ENCODE assay signal across 35 cellular contexts in genomic region chr3:3448468-3448867, GRCh38.
"Had no signal": no experiment of that assay in that cellular context is flagged by ENCODE, and none has a peak within 500 bp of the region (broad histone marks: within the 10 kb centered on the region; RNA-seq: fewer than 3 reads in every experiment).

No MANE protein-coding gene starts in this region.

- H3K9me3 Mint-ChIP-seq: activated CD4-positive, alpha-beta memory T cell treated with anti-CD3 and anti-CD28 coated beads for 36 hours; activated CD4-positive, alpha-beta T cell treated with anti-CD3 and anti-CD28 coated beads, Interleukin-2, amount 10 ng/mL, durations not matched to agents 24 days and 14 days; activated naive CD4-positive, alpha-beta T cell treated with anti-CD3 and anti-CD28 coated beads for 36 hours; activated naive CD4-positive, alpha-beta T cell treated with anti-CD3 and anti-CD28 coated beads, Interleukin-2, amount 50 U/mL, for 24 hours; activated naive CD8-positive, alpha-beta T cell treated with anti-CD3 and anti-CD28 coated beads for 36 hours; activated naive CD8-positive, alpha-beta T cell treated with anti-CD3 and anti-CD28 coated beads, Interleukin-2, amount 50 U/mL, for 24 hours; activated T-helper 1 cell treated with anti-CD3 and anti-CD28 coated beads, Interleukin-12 subunit alpha, Interleukin-12 subunit beta, Interleukin-2, Interleukin-4 antibody, amounts not matched to agents 30 ng/mL and 10 ng/mL and 1 ng/mL, durations not matched to agents 14 hours and 24 hours and 36 hours; activated T-helper 2 cell treated with anti-CD3 and anti-CD28 coated beads, Interferon-gamma antibody, Interleukin-2, Interleukin-4, amounts not matched to agents 10 μg/mL and 5 μg/mL and 100 μg/mL, durations not matched to agents 14 hours and 24 hours and 36 hours; T-helper 2 cell treated with Interferon-gamma antibody and Interleukin-4, amounts not matched to agents 5 μg/mL and 100 μg/mL, for 36 hours had no signal

- ATAC-seq: activated CD4-positive, alpha-beta T cell treated with anti-CD3 and anti-CD28 coated beads for 36 hours; activated CD8-positive, alpha-beta memory T cell treated with anti-CD3 and anti-CD28 coated beads, Interleukin-2, amount 10 ng/mL, durations not matched to agents 7 days and 5 days; activated CD8-positive, alpha-beta T cell treated with anti-CD3 and anti-CD28 coated beads, Interleukin-2, amount 10 ng/mL, durations not matched to agents 7 days and 5 days; activated naive CD8-positive, alpha-beta T cell treated with anti-CD3 and anti-CD28 coated beads, Interleukin-2, amount 50 U/mL, for 24 hours; body of pancreas; effector memory CD8-positive, alpha-beta T cell; foreskin keratinocyte; gastrocnemius medialis; heart left ventricle; T-helper 17 cell had no signal

- H3K4me1 ChIP-seq: adrenal gland, body of pancreas, esophagus muscularis mucosa, foreskin keratinocyte, gastrocnemius medialis, heart left ventricle had no signal

- H3K27me3 Mint-ChIP-seq: activated CD4-positive, alpha-beta T cell treated with anti-CD3 and anti-CD28 coated beads for 36 hours; activated CD4-positive, alpha-beta T cell treated with anti-CD3 and anti-CD28 coated beads, Interleukin-2, amount 10 ng/mL, durations not matched to agents 24 days and 14 days; activated CD8-positive, alpha-beta memory T cell treated with anti-CD3 and anti-CD28 coated beads, Interleukin-2, amount 10 ng/mL, durations not matched to agents 7 days and 5 days; activated naive CD4-positive, alpha-beta T cell treated with anti-CD3 and anti-CD28 coated beads, Interleukin-2, amount 50 U/mL, for 24 hours; activated naive CD8-positive, alpha-beta T cell treated with anti-CD3 and anti-CD28 coated beads for 36 hours; activated naive CD8-positive, alpha-beta T cell treated with anti-CD3 and anti-CD28 coated beads, Interleukin-2, amount 50 U/mL, for 24 hours; effector memory CD8-positive, alpha-beta T cell; T-helper 17 cell had no signal

- H3K4me3 Mint-ChIP-seq: activated CD4-positive, alpha-beta memory T cell treated with anti-CD3 and anti-CD28 coated beads for 36 hours; activated CD4-positive, alpha-beta T cell treated with anti-CD3 and anti-CD28 coated beads for 36 hours; activated CD4-positive, alpha-beta T cell treated with anti-CD3 and anti-CD28 coated beads, Interleukin-2, amount 10 ng/mL, durations not matched to agents 24 days and 14 days; activated CD8-positive, alpha-beta memory T cell treated with anti-CD3 and anti-CD28 coated beads, Interleukin-2, amount 10 ng/mL, durations not matched to agents 7 days and 5 days; activated CD8-positive, alpha-beta T cell treated with anti-CD3 and anti-CD28 coated beads, Interleukin-2, amount 10 ng/mL, durations not matched to agents 7 days and 5 days; activated naive CD4-positive, alpha-beta T cell treated with anti-CD3 and anti-CD28 coated beads for 36 hours; activated naive CD4-positive, alpha-beta T cell treated with anti-CD3 and anti-CD28 coated beads, Interleukin-2, amount 50 U/mL, for 24 hours; activated naive CD8-positive, alpha-beta T cell treated with anti-CD3 and anti-CD28 coated beads for 36 hours; activated naive CD8-positive, alpha-beta T cell treated with anti-CD3 and anti-CD28 coated beads, Interleukin-2, amount 50 U/mL, for 24 hours; activated T-helper 1 cell treated with anti-CD3 and anti-CD28 coated beads, Interleukin-12 subunit alpha, Interleukin-12 subunit beta, Interleukin-2, Interleukin-4 antibody, amounts not matched to agents 30 ng/mL and 10 ng/mL and 1 ng/mL, durations not matched to agents 14 hours and 24 hours and 36 hours; effector memory CD8-positive, alpha-beta T cell; T-helper 17 cell; T-helper 2 cell treated with Interferon-gamma antibody and Interleukin-4, amounts not matched to agents 5 μg/mL and 100 μg/mL, for 36 hours had no signal

- H3K27ac ChIP-seq: adrenal gland, body of pancreas, esophagus muscularis mucosa, foreskin keratinocyte, gastrocnemius medialis, heart left ventricle had no signal

- H3K36me3 Mint-ChIP-seq: activated CD4-positive, alpha-beta memory T cell treated with anti-CD3 and anti-CD28 coated beads for 36 hours; activated CD8-positive, alpha-beta memory T cell treated with anti-CD3 and anti-CD28 coated beads, Interleukin-2, amount 10 ng/mL, durations not matched to agents 7 days and 5 days; activated naive CD4-positive, alpha-beta T cell treated with anti-CD3 and anti-CD28 coated beads, Interleukin-2, amount 50 U/mL, for 24 hours; activated naive CD8-positive, alpha-beta T cell treated with anti-CD3 and anti-CD28 coated beads for 36 hours had no signal

- DNase-seq: activated CD4-positive, alpha-beta memory T cell treated with anti-CD3 and anti-CD28 coated beads for 36 hours; activated CD4-positive, alpha-beta T cell treated with anti-CD3 and anti-CD28 coated beads for 36 hours; activated CD4-positive, alpha-beta T cell treated with anti-CD3 and anti-CD28 coated beads, Interleukin-2, amount 10 ng/mL, durations not matched to agents 24 days and 14 days; activated CD4-positive, CD25-positive, alpha-beta regulatory T cell; activated CD4-positive, CD25-positive, alpha-beta regulatory T cell treated with anti-CD3 and anti-CD28 coated beads, Interleukin-2, amount 50 U/mL, for 72 hours; activated CD8-positive, alpha-beta memory T cell treated with anti-CD3 and anti-CD28 coated beads, Interleukin-2, amount 10 ng/mL, durations not matched to agents 7 days and 5 days; activated CD8-positive, alpha-beta memory T cell treated with anti-CD3 and anti-CD28 coated beads, Interleukin-2, amount 50 U/mL, for 4 hours; activated CD8-positive, alpha-beta T cell treated with anti-CD3 and anti-CD28 coated beads, Interleukin-2, amount 10 ng/mL, durations not matched to agents 7 days and 5 days; activated effector memory CD4-positive, alpha-beta T cell treated with anti-CD3 and anti-CD28 coated beads, Interleukin-2, amount 50 U/mL, for 16 hours; activated naive CD4-positive, alpha-beta T cell treated with anti-CD3 and anti-CD28 coated beads for 36 hours; activated naive CD8-positive, alpha-beta T cell treated with anti-CD3 and anti-CD28 coated beads for 36 hours; activated naive CD8-positive, alpha-beta T cell treated with anti-CD3 and anti-CD28 coated beads, Interleukin-2, amount 50 U/mL, for 24 hours; activated T-cell treated with anti-CD3 and anti-CD28 coated beads, Interleukin-2, amount 50 U/mL, for 1 hour; activated T-cell treated with anti-CD3 and anti-CD28 coated beads, Interleukin-2, amount 50 U/mL, for 48 hours; adrenal gland; amygdala; aorta; body of pancreas; caudate nucleus; cortex of kidney; dermis blood vessel endothelial cell; effector CD4-positive, alpha-beta T cell; effector memory CD8-positive, alpha-beta T cell; erythroblast; gastrocnemius medialis; glutamatergic neuron; heart left ventricle; T-helper 17 cell; T1000 had no signal

- H3K4me1 Mint-ChIP-seq: activated CD4-positive, alpha-beta T cell treated with anti-CD3 and anti-CD28 coated beads for 36 hours; activated CD4-positive, alpha-beta T cell treated with anti-CD3 and anti-CD28 coated beads, Interleukin-2, amount 10 ng/mL, durations not matched to agents 24 days and 14 days; activated CD8-positive, alpha-beta memory T cell treated with anti-CD3 and anti-CD28 coated beads, Interleukin-2, amount 10 ng/mL, durations not matched to agents 7 days and 5 days; activated naive CD4-positive, alpha-beta T cell treated with anti-CD3 and anti-CD28 coated beads, Interleukin-2, amount 50 U/mL, for 24 hours; activated naive CD8-positive, alpha-beta T cell treated with anti-CD3 and anti-CD28 coated beads for 36 hours; activated naive CD8-positive, alpha-beta T cell treated with anti-CD3 and anti-CD28 coated beads, Interleukin-2, amount 50 U/mL, for 24 hours; T-helper 17 cell had no signal

- H3K36me3 ChIP-seq: adrenal gland, esophagus muscularis mucosa, gastrocnemius medialis, heart left ventricle had no signal

- H3K4me3 ChIP-seq: adrenal gland, body of pancreas, esophagus muscularis mucosa, gastrocnemius medialis, heart left ventricle had no signal

- H3K27ac Mint-ChIP-seq: activated CD4-positive, alpha-beta memory T cell treated with anti-CD3 and anti-CD28 coated beads for 36 hours; activated CD4-positive, alpha-beta T cell treated with anti-CD3 and anti-CD28 coated beads for 36 hours; activated CD4-positive, alpha-beta T cell treated with anti-CD3 and anti-CD28 coated beads, Interleukin-2, amount 10 ng/mL, durations not matched to agents 24 days and 14 days; activated CD8-positive, alpha-beta memory T cell treated with anti-CD3 and anti-CD28 coated beads, Interleukin-2, amount 10 ng/mL, durations not matched to agents 7 days and 5 days; activated CD8-positive, alpha-beta T cell treated with anti-CD3 and anti-CD28 coated beads, Interleukin-2, amount 10 ng/mL, durations not matched to agents 7 days and 5 days; activated naive CD4-positive, alpha-beta T cell treated with anti-CD3 and anti-CD28 coated beads for 36 hours; activated naive CD4-positive, alpha-beta T cell treated with anti-CD3 and anti-CD28 coated beads, Interleukin-2, amount 50 U/mL, for 24 hours; activated naive CD8-positive, alpha-beta T cell treated with anti-CD3 and anti-CD28 coated beads for 36 hours; activated naive CD8-positive, alpha-beta T cell treated with anti-CD3 and anti-CD28 coated beads, Interleukin-2, amount 50 U/mL, for 24 hours; activated T-helper 1 cell treated with anti-CD3 and anti-CD28 coated beads, Interleukin-12 subunit alpha, Interleukin-12 subunit beta, Interleukin-2, Interleukin-4 antibody, amounts not matched to agents 30 ng/mL and 10 ng/mL and 1 ng/mL, durations not matched to agents 14 hours and 24 hours and 36 hours; activated T-helper 2 cell treated with anti-CD3 and anti-CD28 coated beads, Interferon-gamma antibody, Interleukin-2, Interleukin-4, amounts not matched to agents 10 μg/mL and 5 μg/mL and 100 μg/mL, durations not matched to agents 14 hours and 24 hours and 36 hours; effector memory CD8-positive, alpha-beta T cell; T-helper 17 cell; T-helper 2 cell treated with Interferon-gamma antibody and Interleukin-4, amounts not matched to agents 5 μg/mL and 100 μg/mL, for 36 hours had no signal

- H3K27me3 ChIP-seq: adrenal gland, body of pancreas, esophagus muscularis mucosa, foreskin keratinocyte, gastrocnemius medialis, heart left ventricle had no signal

- H3K9me3 ChIP-seq: adrenal gland, body of pancreas, esophagus muscularis mucosa, gastrocnemius medialis, heart left ventricle had no signal
